1 cellular context compared by ENCODE assay signal in genomic region chr16:23651943-23652468, GRCh38.
TF ChIP-seq lines count a peak whose summit lies in the region.

No MANE protein-coding gene starts in this region.

TF ChIP-seq in HepG2, 621 proteins besides CTCF, POLR2A, EP300 and RAD21:
- TF ChIP-seq ZNF501 (CRISPR knock-in tag; IDR thresholded peaks at IDR 0.05): no peak
- TF ChIP-seq ATM (IDR thresholded peaks at IDR 0.05; ENCODE audit: borderline replicate concordance): no peak
- no peak for TF ChIP-seq ZBTB34 (CRISPR knock-in tag; IDR thresholded peaks at IDR 0.05)
- TF ChIP-seq NR2F6 (IDR thresholded peaks at IDR 0.05): 0 out of 2 replicates have a peak, but pooled peaks have one; percentile 30
- TF ChIP-seq NR2F6 (CRISPR knock-in tag; IDR thresholded peaks at IDR 0.05): no peak
- TF ChIP-seq CHD4 (IDR thresholded peaks at IDR 0.05; ENCODE audit: borderline replicate concordance, low read length): no peak
- no peak for TF ChIP-seq ZKSCAN1 (IDR thresholded peaks at IDR 0.05; ENCODE audit: low read length)
- TF ChIP-seq ZNF768 (CRISPR knock-in tag; IDR thresholded peaks at IDR 0.05): no peak
- TF ChIP-seq RBFOX2 (IDR thresholded peaks at IDR 0.05; ENCODE audit: low read depth, low read length): peak; percentile 42
- TF ChIP-seq PHF8 (CRISPR knock-in tag; IDR thresholded peaks at IDR 0.05): no peak
